18 cellular contexts compared by ENCODE assay signal in the genomic region with DNA sequence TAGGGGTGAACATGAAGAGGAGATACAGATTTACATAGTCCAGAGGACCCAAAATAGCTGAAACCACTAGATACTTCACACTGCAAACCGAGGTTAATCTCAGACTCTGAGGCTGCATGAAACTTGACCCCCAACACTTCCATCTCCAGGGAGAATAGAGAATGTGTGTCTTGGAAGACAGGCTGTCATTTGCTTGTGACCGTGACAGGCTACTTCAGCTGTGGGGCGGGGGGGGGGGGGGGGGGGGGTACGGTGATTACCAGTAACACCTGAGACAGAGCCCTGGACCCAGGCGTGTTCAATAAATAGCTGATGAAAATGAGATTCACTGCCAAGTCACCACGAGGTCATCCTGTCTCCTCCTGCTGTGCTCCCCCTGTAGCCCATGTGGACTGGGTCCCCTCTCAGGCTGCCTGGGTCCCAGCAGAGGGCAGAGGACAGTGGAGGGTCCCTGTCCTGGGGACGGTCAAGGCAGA. TPM values are rescaled to one million over a fixed set of nuclear protein-coding genes. Genes with fewer than 3 reads are reported as not detected.
DNase-seq lines count a peak whose midpoint lies in the region; ATAC-seq and TF ChIP-seq lines count a peak whose summit lies in the region.
"Had no signal": no experiment of that assay in that cellular context is flagged by ENCODE, and none has a peak within 500 bp of the region (broad histone marks: within the 10 kb centered on the region; RNA-seq: fewer than 3 reads in every experiment).

No MANE protein-coding gene starts in this region.

- H3K36me3 Mint-ChIP-seq in activated CD4-positive, alpha-beta memory T cell treated with anti-CD3 and anti-CD28 coated beads for 36 hours = no peaks in the 10 kb centered on the region
- H3K36me3 Mint-ChIP-seq: activated naive CD8-positive, alpha-beta T cell treated with anti-CD3 and anti-CD28 coated beads for 36 hours had no signal

- POLR2A ChIA-PET in activated CD4-positive, alpha-beta memory T cell treated with anti-CD3 and anti-CD28 coated beads for 36 hours (lab: Charles Lee) = no interaction called here

- CTCF ChIA-PET in activated CD4-positive, alpha-beta memory T cell treated with anti-CD3 and anti-CD28 coated beads for 36 hours (lab: Charles Lee) = interaction anchor here (0.6 to 0.7 kb wide), 2 partner anchors 36 to 187 kb away, joined by 3 read pairs; no protein-coding TSS in a partner anchor

- H3K9me3 Mint-ChIP-seq in activated CD4-positive, alpha-beta memory T cell treated with anti-CD3 and anti-CD28 coated beads for 36 hours = no peaks in the 10 kb centered on the region
- H3K9me3 Mint-ChIP-seq: activated CD4-positive, alpha-beta memory T cell treated with anti-CD3 and anti-CD28 coated beads, Interleukin-2, amount 10 ng/mL, durations not matched to agents 7 days and 5 days; activated naive CD8-positive, alpha-beta T cell treated with anti-CD3 and anti-CD28 coated beads for 36 hours; dendritic cell treated with granulocyte-macrophage colony-stimulating factor and Interleukin-4, amounts not matched to agents 40 ng/mL and 50 ng/mL, for 4 days; H9; stimulated activated naive CD8-positive, alpha-beta T cell treated with anti-CD3 and anti-CD28 coated beads, Interleukin-15, Interleukin-2, amounts not matched to agents 100 ng/mL and 50 ng/mL, for 24 hours had no signal

- H3K4me1 ChIP-seq in upper lobe of left lung = peaks cover 0 to 10% (median 3%) of the 10 kb centered on the region in 4 donors

- no peak overlapping the region for H3K27ac ChIP-seq in upper lobe of left lung

- no peaks in the 10 kb centered on the region for H3K9me3 ChIP-seq in upper lobe of left lung

- no peak overlapping the region for H3K4me3 ChIP-seq in upper lobe of left lung

- no peak overlapping the region for H3K4me3 Mint-ChIP-seq in activated CD4-positive, alpha-beta memory T cell treated with anti-CD3 and anti-CD28 coated beads for 36 hours
- H3K4me3 Mint-ChIP-seq: activated CD4-positive, alpha-beta memory T cell treated with anti-CD3 and anti-CD28 coated beads, Interleukin-2, amount 10 ng/mL, durations not matched to agents 7 days and 5 days; activated naive CD8-positive, alpha-beta T cell treated with anti-CD3 and anti-CD28 coated beads for 36 hours; dendritic cell treated with granulocyte-macrophage colony-stimulating factor and Interleukin-4, amounts not matched to agents 40 ng/mL and 50 ng/mL, for 4 days; H9; stimulated activated naive CD8-positive, alpha-beta T cell treated with anti-CD3 and anti-CD28 coated beads, Interleukin-15, Interleukin-2, amounts not matched to agents 100 ng/mL and 50 ng/mL, for 24 hours had no signal

- peaks cover 17% of the 10 kb centered on the region for H3K4me1 Mint-ChIP-seq in activated CD4-positive, alpha-beta memory T cell treated with anti-CD3 and anti-CD28 coated beads for 36 hours (ENCODE audit: low read depth)

- ATAC-seq in GM18505 (IDR thresholded peaks at IDR 0.05; ENCODE audit: unreplicated experiment) = peak; percentile 43
- ATAC-seq in GM19467 (IDR thresholded peaks at IDR 0.05; ENCODE audit: unreplicated experiment) = peak; percentile 57
- ATAC-seq in HG02884 (IDR thresholded peaks at IDR 0.05; ENCODE audit: unreplicated experiment) = peak; percentile 34
- peak; percentile 50 for ATAC-seq in HG03571 (IDR thresholded peaks at IDR 0.05; ENCODE audit: unreplicated experiment)
- no peak for ATAC-seq in upper lobe of left lung (ENCODE audit: low FRiP score in 2 of 2)
- ATAC-seq: left ventricle myocardium superior had no signal

- H3K27me3 ChIP-seq in upper lobe of left lung = no peaks in the 10 kb centered on the region

- intact Hi-C loops in activated CD4-positive, alpha-beta memory T cell treated with anti-CD3 and anti-CD28 coated beads for 36 hours (cut with micrococcal nuclease) = no loop called here

- no peaks in the 10 kb centered on the region for H3K36me3 ChIP-seq in upper lobe of left lung

- TF ChIP-seq CTCF in upper lobe of left lung (IDR thresholded peaks at IDR 0.05) = no peak

- H3K27me3 Mint-ChIP-seq in activated CD4-positive, alpha-beta memory T cell treated with anti-CD3 and anti-CD28 coated beads for 36 hours = peaks cover 28% of the 10 kb centered on the region

- TF ChIP-seq POLR2A in GM18505 (IDR thresholded peaks at IDR 0.05; ENCODE audit: borderline replicate concordance, extremely low read depth, insufficient read depth, insufficient read length) = peak; percentile 25
- TF ChIP-seq POLR2A in upper lobe of left lung (IDR thresholded peaks at IDR 0.05) = no peak

- no peak overlapping the region for H3K27ac Mint-ChIP-seq in activated CD4-positive, alpha-beta memory T cell treated with anti-CD3 and anti-CD28 coated beads for 36 hours
- H3K27ac Mint-ChIP-seq: activated CD4-positive, alpha-beta memory T cell treated with anti-CD3 and anti-CD28 coated beads, Interleukin-2, amount 10 ng/mL, durations not matched to agents 7 days and 5 days; activated naive CD8-positive, alpha-beta T cell treated with anti-CD3 and anti-CD28 coated beads for 36 hours; dendritic cell treated with granulocyte-macrophage colony-stimulating factor and Interleukin-4, amounts not matched to agents 40 ng/mL and 50 ng/mL, for 4 days; stimulated activated naive CD8-positive, alpha-beta T cell treated with anti-CD3 and anti-CD28 coated beads, Interleukin-15, Interleukin-2, amounts not matched to agents 100 ng/mL and 50 ng/mL, for 24 hours had no signal

- 77 to 87% methylated on average over 5 to 6 of the region's 7 CpGs for WGBS in upper lobe of left lung, 2 donors

- TF ChIP-seq EP300 in upper lobe of left lung (IDR thresholded peaks at IDR 0.05) = no peak

- no peak for DNase-seq in stimulated activated CD4-positive, alpha-beta T cell treated with anti-CD3 and anti-CD28 coated beads, Interleukin-4, amount 100 ng/mL, for 4 hours
- DNase-seq in activated CD4-positive, alpha-beta memory T cell treated with anti-CD3 and anti-CD28 coated beads for 36 hours = no peak
- DNase-seq in stimulated activated CD4-positive, alpha-beta T cell treated with anti-CD3 and anti-CD28 coated beads, Interleukin-12 subunit alpha, Interleukin-12 subunit beta, amount 100 ng/mL, for 4 hours = no peak
- no peak for DNase-seq in upper lobe of left lung
- DNase-seq: activated CD4-positive, alpha-beta memory T cell treated with anti-CD3 and anti-CD28 coated beads, Interleukin-2, amount 10 ng/mL, durations not matched to agents 7 days and 5 days; activated naive CD8-positive, alpha-beta T cell treated with anti-CD3 and anti-CD28 coated beads for 36 hours; AML-193; H9; Kasumi-1; left ventricle myocardium superior; NCI-H524 treated with DMSO at 0.1 percent for 48 hours; SW 1271 had no signal

RNA-seq across cellular contexts. Expression of a gene that starts 5.7 kb away (rescaled TPM):
- total RNA-seq in activated CD4-positive, alpha-beta memory T cell treated with anti-CD3 and anti-CD28 coated beads for 36 hours = under 1 TPM; 0.88 to 0.99 TPM
- total RNA-seq in upper lobe of left lung = 10 to 100 TPM in 5 of 6 donors, 1 to 10 TPM in 1; 8.6 to 34.4 (median 18.2) TPM

Comparison
In these comparisons a context has a peak if more than half of its experiments do, and no peak if none do; other contexts are left out.
1. ATAC-seq: peak in GM18505 (single experiment), GM19467 (single experiment), HG02884 (single experiment) and HG03571 (single experiment); none in upper lobe of left lung (0 of 2).
2. RNA of a gene that starts 5.7 kb away (total RNA-seq): 8.6 to 34.4 TPM in upper lobe of left lung; 0.88 to 0.99 TPM in activated CD4-positive, alpha-beta memory T cell treated with anti-CD3 and anti-CD28 coated beads for 36 hours; every median in the first group is over 4 times any median in the second.